In the genomic region with DNA sequence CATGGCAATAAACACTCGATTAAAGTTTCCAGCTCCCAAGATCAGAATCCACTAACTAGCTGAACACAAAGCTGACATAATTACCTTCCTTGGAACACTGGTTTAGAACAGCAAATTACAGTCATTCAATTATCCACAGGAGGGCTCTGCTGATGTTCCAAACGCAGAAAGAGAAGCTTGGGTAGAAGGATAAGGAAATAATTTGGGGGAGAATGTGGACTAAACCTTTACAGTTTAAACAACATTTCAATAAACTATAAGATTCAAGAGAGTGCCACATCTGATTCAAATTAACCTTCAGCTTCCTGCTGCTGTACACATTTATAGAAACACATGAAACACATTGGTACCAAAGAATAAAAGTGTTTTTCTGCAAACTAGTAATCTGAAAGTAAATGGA, we compare ENCODE assay signal across 10 cellular contexts.
DNase-seq lines count a peak whose midpoint lies in the region; ATAC-seq and TF ChIP-seq lines count a peak whose summit lies in the region.
"Had no signal": no experiment of that assay in that cellular context is flagged by ENCODE, and none has a peak within 500 bp of the region (broad histone marks: within the 10 kb centered on the region; RNA-seq: fewer than 3 reads in every experiment).

No MANE protein-coding gene starts in this region.

- H3K27ac ChIP-seq in A673 (ENCODE audit: low read depth, low read length, poor library complexity, severe bottlenecking) = no peak overlapping the region
- peak overlapping the region; percentile 45 for H3K27ac ChIP-seq in OCI-LY7 (ENCODE audit: low read depth, low read length, poor library complexity, severe bottlenecking)

- DNase-seq in A673 (ENCODE audit: low spot score) = peak; percentile 83
- peak; percentile 84 for DNase-seq in HFF-Myc (ENCODE audit: extremely low read depth, low read depth)
- DNase-seq in OCI-LY7 (ENCODE audit: low spot score) = no peak
- DNase-seq in fibroblast of the conjunctiva (ENCODE audit: low read depth) = peak; percentile 31
- DNase-seq in ureter (ENCODE audit: low spot score) = no peak
- no peak for DNase-seq in activated naive CD4-positive, alpha-beta T cell treated with anti-CD3 and anti-CD28 coated beads, Interleukin-2, amount 50 U/mL, for 72 hours (ENCODE audit: low spot score in 2 of 2)
- no peak for DNase-seq in COLO668 (lab: John Stamatoyannopoulos, UW; ENCODE audit: unreplicated experiment)
- DNase-seq: mesendoderm had no signal

- no peak overlapping the region for H3K27ac Mint-ChIP-seq in activated naive CD4-positive, alpha-beta T cell treated with anti-CD3 and anti-CD28 coated beads, Interleukin-2, amount 50 U/mL, for 72 hours
- H3K27ac Mint-ChIP-seq: dendritic cell treated with granulocyte-macrophage colony-stimulating factor and Interleukin-4, amounts not matched to agents 40 ng/mL and 50 ng/mL, for 4 days had no signal

- 0 out of 2 replicates have a peak overlapping the region, but pooled peaks have one; percentile 23 for H2AFZ ChIP-seq in OCI-LY7 (ENCODE audit: low read length)

- no peaks in the 10 kb centered on the region for H3K27me3 ChIP-seq in A673 (replicated peaks; ENCODE audit: insufficient read depth, low read depth, low read length, poor library complexity)

- H4K20me1 ChIP-seq in OCI-LY7 (ENCODE audit: insufficient read depth, low read length) = no peaks in the 10 kb centered on the region

- H3K79me2 ChIP-seq in OCI-LY7 (ENCODE audit: insufficient read depth, low read depth, low read length) = no peaks in the 10 kb centered on the region

- H3K36me3 ChIP-seq in A673 (ENCODE audit: insufficient read depth, low read length, poor library complexity, severe bottlenecking) (no peaks in the 10 kb centered on the region), OCI-LY7 (ENCODE audit: insufficient read depth, low read length) (no peaks in the 10 kb centered on the region)

- no TSS peak for BruUV-seq in A673 (replicated peaks; lab: Mats Ljungman, UMichigan)
- no TSS peak for BruUV-seq in OCI-LY7 (replicated peaks; lab: Mats Ljungman, UMichigan)

- H3K4me2 ChIP-seq in OCI-LY7 (ENCODE audit: low read length) = peak overlapping the region; percentile 42

- peaks cover 6% of the 10 kb centered on the region for H3K4me1 ChIP-seq in A673 (ENCODE audit: insufficient read depth, low read length, poor library complexity, severe bottlenecking)
- H3K4me1 ChIP-seq in OCI-LY7 (ENCODE audit: insufficient read depth, low read length, poor library complexity, severe bottlenecking) = peaks cover 12% of the 10 kb centered on the region

- CTCF ChIA-PET in A673 (lab: Charles Lee) (interaction anchor here (1.1 to 1.2 kb wide), 2 partner anchors 543 to 552 kb away, joined by 8 to 10 read pairs; no protein-coding TSS in a partner anchor), OCI-LY7 (lab: Charles Lee; ENCODE audit: unreplicated experiment) (interaction anchor here (0.5 kb wide), 1 partner anchor 221 kb away, joined by 3 read pairs; no protein-coding TSS in a partner anchor)

- H3K9me3 Mint-ChIP-seq in activated naive CD4-positive, alpha-beta T cell treated with anti-CD3 and anti-CD28 coated beads, Interleukin-2, amount 50 U/mL, for 72 hours = peaks cover 0 to 9% of the 10 kb centered on the region in 2 donors
- H3K9me3 Mint-ChIP-seq: dendritic cell treated with granulocyte-macrophage colony-stimulating factor and Interleukin-4, amounts not matched to agents 40 ng/mL and 50 ng/mL, for 4 days had no signal

- no peak overlapping the region for H3K4me3 ChIP-seq in A673 (ENCODE audit: low read depth, low read length, poor library complexity, severe bottlenecking)
- no peak overlapping the region for H3K4me3 ChIP-seq in HFF-Myc (replicated peaks; ENCODE audit: low read depth, low read length)
- H3K4me3 ChIP-seq in OCI-LY7 (ENCODE audit: low read depth, low read length, poor library complexity, severe bottlenecking) = no peak overlapping the region

- intact Hi-C loops in A673 (cut with micrococcal nuclease; ENCODE audit: unreplicated experiment) (no loop called here), OCI-LY7 (cut with micrococcal nuclease; ENCODE audit: unreplicated experiment) (no loop called here)

- peak; percentile 57 for TF ChIP-seq CTCF in A673 (conservative IDR thresholded peaks at IDR 0.05; ENCODE audit: low read depth, low read length)
- TF ChIP-seq CTCF in HFF-Myc (IDR thresholded peaks at IDR 0.05; ENCODE audit: low read depth, low read length, missing control alignments) = peak; percentile 49
- peak; percentile 17; the same call in 1 of the 2 replicates for TF ChIP-seq CTCF in OCI-LY7 (conservative IDR thresholded peaks at IDR 0.05; ENCODE audit: low read length)

- POLR2A ChIA-PET in A673 (lab: Charles Lee; ENCODE audit: low non-redundant PET) (interaction anchor here (0.6 kb wide), 1 partner anchor 86 kb away, joined by 4 read pairs; no protein-coding TSS in a partner anchor), OCI-LY7 (lab: Charles Lee) (interaction anchor here (0.9 to 1.0 kb wide), 2 partner anchors 19 to 549 kb away, joined by 3 read pairs; no protein-coding TSS in a partner anchor)

- H3K9me3 ChIP-seq in A673 (ENCODE audit: low read depth, low read length, poor library complexity, severe bottlenecking) (no peaks in the 10 kb centered on the region), OCI-LY7 (ENCODE audit: low read length) (no peaks in the 10 kb centered on the region)

- no peak for ATAC-seq in HG02623 (IDR thresholded peaks at IDR 0.05; ENCODE audit: unreplicated experiment)
- ATAC-seq in activated naive CD4-positive, alpha-beta T cell treated with anti-CD3 and anti-CD28 coated beads, Interleukin-2, amount 50 U/mL, for 72 hours = no peak

- H3K9me2 ChIP-seq in OCI-LY7 (ENCODE audit: insufficient read depth, low read length) = no peaks in the 10 kb centered on the region

- H3K36me3 Mint-ChIP-seq in activated naive CD4-positive, alpha-beta T cell treated with anti-CD3 and anti-CD28 coated beads, Interleukin-2, amount 50 U/mL, for 72 hours = peaks cover 0 to 8% of the 10 kb centered on the region in 2 donors

Comparison
In these comparisons a context has a peak if more than half of its experiments do, and no peak if none do; other contexts are left out.
1. DNase-seq: peak in A673 (single experiment), HFF-Myc (single experiment) and fibroblast of the conjunctiva (single experiment); none in OCI-LY7 (single experiment), ureter (single experiment), activated naive CD4-positive, alpha-beta T cell treated with anti-CD3 and anti-CD28 coated beads, Interleukin-2, amount 50 U/mL, for 72 hours (0 of 2) and COLO668 (single experiment).
2. Peak in every context shown above with its lines, with median percentiles within 50 percentile points of each other: CTCF ChIP-seq.